8 cellular contexts compared by ENCODE assay signal in genomic region chr6:26198626-26199056, GRCh38.
DNase-seq lines count a peak whose midpoint lies in the region; ATAC-seq, FAIRE-seq and TF ChIP-seq lines count a peak whose summit lies in the region.

No MANE protein-coding gene starts in this region.

- peak; percentile 58 for TF ChIP-seq POLR2A in Raji (IDR thresholded peaks at IDR 0.05; ENCODE audit: insufficient read depth, low read depth, low read length)
- no peak for TF ChIP-seq POLR2A in endothelial cell of umbilical vein (IDR thresholded peaks at IDR 0.05; ENCODE audit: low read depth, low read length)

- ATAC-seq in GM18868 (IDR thresholded peaks at IDR 0.05; ENCODE audit: unreplicated experiment) (peak; percentile 4), HG02840 (IDR thresholded peaks at IDR 0.05; ENCODE audit: low FRiP score, unreplicated experiment) (peak; percentile 5)

- peak overlapping the region; percentile 62 to 98 (median 87) for H3K4me3 ChIP-seq in endothelial cell of umbilical vein (replicated peaks in 1 of 3; ENCODE audit: insufficient read depth in 1 of 3, low read depth in 1 of 3, low read length in 3 of 3)
- peak overlapping the region; percentile 80 for H3K4me3 ChIP-seq in neural cell (ENCODE audit: low read length)

- H3K79me2 ChIP-seq in endothelial cell of umbilical vein (ENCODE audit: control insufficient read depth, insufficient read depth, low read length) (no peaks in the 10 kb centered on the region), neural cell (replicated peaks; ENCODE audit: insufficient read depth, low read length) (peaks cover 38% of the 10 kb centered on the region)

- H3K27ac ChIP-seq in endothelial cell of umbilical vein (ENCODE audit: insufficient read depth, low read depth, low read length) (peak overlapping the region; percentile 94), neural cell (ENCODE audit: low read length) (peak overlapping the region; percentile 92)

- peak overlapping the region; percentile 99 for H3K9ac ChIP-seq in endothelial cell of umbilical vein (replicated peaks; ENCODE audit: extremely low read depth, insufficient read depth, low read length)
- peak overlapping the region; percentile 82 for H3K9ac ChIP-seq in neural cell (ENCODE audit: low read length)

- H3K9me3 ChIP-seq in endothelial cell of umbilical vein (replicated peaks; ENCODE audit: control insufficient read depth, insufficient read depth, low read length) (no peaks in the 10 kb centered on the region), neural cell (ENCODE audit: low read length) (no peaks in the 10 kb centered on the region)

- H3K27me3 ChIP-seq in endothelial cell of umbilical vein (ENCODE audit: control insufficient read depth in 2 of 2, insufficient read depth in 2 of 2, low read length in 2 of 2): no peaks in the 10 kb centered on the region
- H3K27me3 ChIP-seq in neural cell (ENCODE audit: insufficient read depth, low read depth, low read length): no peaks in the 10 kb centered on the region

- DNase-seq in endothelial cell of umbilical vein (ENCODE audit: low read depth, low spot score): peak; percentile 76
- DNase-seq in HCEC 1CT: no peak
- DNase-seq in NCI-H128 (lab: John Stamatoyannopoulos, UW; ENCODE audit: unreplicated experiment): no peak
- DNase-seq in GM13976 (ENCODE audit: low spot score): no peak

- H3K4me2 ChIP-seq in endothelial cell of umbilical vein (ENCODE audit: insufficient read depth, low read length): peak overlapping the region; percentile 70
- peak overlapping the region; percentile 95 for H3K4me2 ChIP-seq in neural cell (ENCODE audit: low read length)

- POLR2A ChIA-PET in endothelial cell of umbilical vein (lab: Charles Lee): interaction anchor here (1.0 to 6.1 kb wide), 13 partner anchors 11 to 1611 kb away, joined by 3 to 122 read pairs (median 9); a partner anchor contains a TSS

- peaks cover 20% of the 10 kb centered on the region for H3K4me1 ChIP-seq in endothelial cell of umbilical vein (ENCODE audit: control insufficient read depth, extremely low read depth, insufficient read depth, low read length)

- H3K9me2 ChIP-seq in neural cell (ENCODE audit: insufficient read depth, low read length): no peaks in the 10 kb centered on the region

- BruUV-seq in endothelial cell of umbilical vein (replicated peaks; lab: Mats Ljungman, UMichigan): TSS peak; percentile 81

- no peaks in the 10 kb centered on the region for H3K36me3 ChIP-seq in endothelial cell of umbilical vein (ENCODE audit: control insufficient read depth in 2 of 2, extremely low read depth in 1 of 2, insufficient read depth in 2 of 2, low read length in 2 of 2)
- no peaks in the 10 kb centered on the region for H3K36me3 ChIP-seq in neural cell (ENCODE audit: insufficient read depth, low read length)

- intact Hi-C loops in endothelial cell of umbilical vein (cut with micrococcal nuclease): loop anchor here (1.0 to 5.0 kb wide), 7 partner anchors 23 to 1614 kb away; a partner anchor contains a TSS

- H4K20me1 ChIP-seq in endothelial cell of umbilical vein (replicated peaks; ENCODE audit: control insufficient read depth, extremely low read depth, insufficient read depth, low read length): no peaks in the 10 kb centered on the region
- peaks cover 29% of the 10 kb centered on the region for H4K20me1 ChIP-seq in neural cell (ENCODE audit: insufficient read depth)

- TF ChIP-seq RAD21 in neural cell (conservative IDR thresholded peaks at IDR 0.05): no peak

- TF ChIP-seq CTCF in endothelial cell of umbilical vein (IDR thresholded peaks at IDR 0.05; ENCODE audit: extremely low read depth in 1 of 2, insufficient read depth in 1 of 2, low read depth in 1 of 2, low read length in 2 of 2) (no peak), neural cell (IDR thresholded peaks at IDR 0.05; ENCODE audit: poor library complexity, severe bottlenecking) (no peak), GM13976 (IDR thresholded peaks at IDR 0.05; ENCODE audit: borderline replicate concordance, control extremely low read depth, extremely low read depth, insufficient read depth, missing control alignments) (no peak)

- CTCF ChIA-PET in endothelial cell of umbilical vein (lab: Charles Lee): interaction anchor here (0.6 to 4.5 kb wide), 10 partner anchors 10 to 172 kb away, joined by 3 to 25 read pairs (median 11); a partner anchor contains a TSS

- FAIRE-seq in endothelial cell of umbilical vein (lab: Jason Lieb, UNC): no peak

- H3K9me1 ChIP-seq in endothelial cell of umbilical vein (replicated peaks; ENCODE audit: control insufficient read depth, extremely low read depth, insufficient read depth, low read length): no peaks in the 10 kb centered on the region

- no peak for TF ChIP-seq EP300 in neural cell (conservative IDR thresholded peaks at IDR 0.05; ENCODE audit: poor library complexity, severe bottlenecking)

- in situ Hi-C loops in GM13976 (cut with MboI; ENCODE audit: low sequenced_read_pairs, unreplicated experiment): loop anchor here (10.0 kb wide), 1 partner anchor 144 kb away; a partner anchor contains a TSS

- peaks cover 11% of the 10 kb centered on the region for H3F3A ChIP-seq in neural cell (ENCODE audit: insufficient read depth, low read length, poor library complexity, severe bottlenecking)

- H2AFZ ChIP-seq in endothelial cell of umbilical vein (ENCODE audit: low read depth, low read length) (no peak overlapping the region), neural cell (ENCODE audit: low read depth, low read length) (no peak overlapping the region)

- dilution Hi-C loops in endothelial cell of umbilical vein (cut with MboI; ENCODE audit: extremely low pct_ligation_motif_present, low sequenced_read_pairs): no loop called here

TF ChIP-seq in endothelial cell of umbilical vein, 7 proteins besides CTCF, POLR2A, EP300 and RAD21:
- TF ChIP-seq JUN (IDR thresholded peaks at IDR 0.05; ENCODE audit: borderline replicate concordance, insufficient read depth, insufficient read length, low read depth): no peak
- no peak for TF ChIP-seq POLR2AphosphoS5 (IDR thresholded peaks at IDR 0.05; ENCODE audit: insufficient read depth, low read depth, low read length)
- no peak for TF ChIP-seq FOS (IDR thresholded peaks at IDR 0.05; ENCODE audit: borderline replicate concordance, insufficient read depth, low read length)
- no peak for TF ChIP-seq EZH2 (IDR thresholded peaks at IDR 0.05; ENCODE audit: borderline replicate concordance, low read depth, low read length, severe bottlenecking)
- no peak for TF ChIP-seq MYC (IDR thresholded peaks at IDR 0.05; ENCODE audit: low read depth, low read length)
- TF ChIP-seq MAX (IDR thresholded peaks at IDR 0.05; ENCODE audit: insufficient read depth, insufficient read length): no peak
- TF ChIP-seq GATA2 (IDR thresholded peaks at IDR 0.05; ENCODE audit: insufficient read depth, insufficient read length, low read depth, low read length): no peak

TF ChIP-seq in neural cell, 6 proteins besides CTCF, POLR2A, EP300 and RAD21:
- no peak for TF ChIP-seq REST (IDR thresholded peaks at IDR 0.05; ENCODE audit: borderline replicate concordance)
- no peak for TF ChIP-seq POLR2AphosphoS5 (IDR thresholded peaks at IDR 0.05)
- TF ChIP-seq EZH2 (IDR thresholded peaks at IDR 0.05; ENCODE audit: borderline replicate concordance, insufficient read depth, low read length, poor library complexity, severe bottlenecking): no peak
- no peak for TF ChIP-seq SMC3 (conservative IDR thresholded peaks at IDR 0.05; ENCODE audit: poor library complexity)
- TF ChIP-seq TAF1 (IDR thresholded peaks at IDR 0.05; ENCODE audit: low read depth): no peak
- TF ChIP-seq MXI1 (conservative IDR thresholded peaks at IDR 0.05; ENCODE audit: poor library complexity, severe bottlenecking): no peak
